16 cellular contexts compared by ENCODE assay signal in the genomic region with DNA sequence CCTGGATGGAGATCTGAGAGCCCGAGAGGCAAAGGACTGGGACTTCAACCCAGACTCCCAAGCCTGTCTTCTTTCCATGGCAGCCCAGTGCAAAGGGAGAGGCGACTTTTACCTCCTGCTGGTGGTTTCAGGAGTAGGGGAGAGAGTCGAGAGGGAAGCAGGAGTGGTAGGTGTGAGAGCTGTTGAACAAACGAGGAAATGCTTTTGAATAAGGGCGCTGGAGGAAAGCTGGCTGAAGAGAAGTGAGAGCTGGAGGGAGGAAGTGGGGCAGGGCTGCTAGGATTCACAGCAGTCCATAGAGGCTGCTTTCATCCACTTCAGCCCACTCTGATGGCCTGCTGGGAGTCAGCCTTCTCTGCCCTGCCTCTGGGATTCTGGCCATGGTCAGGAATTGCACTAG.
"Had no signal": no experiment of that assay in that cellular context is flagged by ENCODE, and none has a peak within 500 bp of the region (broad histone marks: within the 10 kb centered on the region; RNA-seq: fewer than 3 reads in every experiment).

No MANE protein-coding gene starts in this region.

- H3K36me3 ChIP-seq: gastrocnemius medialis, right lobe of liver had no signal

- H3K9me3 ChIP-seq: gastrocnemius medialis, right lobe of liver had no signal

- DNase-seq: activated CD4-positive, alpha-beta T cell treated with anti-CD3 and anti-CD28 coated beads, Interleukin-2, amount 10 ng/mL, durations not matched to agents 7 days and 5 days; activated gamma-delta T cell treated with Interleukin-2 at 50 U/mL for 16 hours; cerebellar nuclear complex; cortex of kidney; effector CD4-positive, alpha-beta T cell; gastrocnemius medialis; kidney glomerular epithelial cell; left ventricle myocardium superior; mesenchymal stem cell; naive thymus-derived CD8-positive, alpha-beta T cell; right lobe of liver; stimulated activated naive B cell treated with anti-CD40 and anti-IgM and Interleukin-4, amounts not matched to agents 10 μg/mL and 1 μg/mL and 100 μg/mL, for 72 hours; T1000 had no signal

- ATAC-seq: activated CD4-positive, CD25-positive, alpha-beta regulatory T cell treated with anti-CD3 and anti-CD28 coated beads, Interleukin-2, amount 50 U/mL, for 24 hours; esophagus mucosa; gastrocnemius medialis; left ventricle myocardium superior; naive thymus-derived CD8-positive, alpha-beta T cell; right lobe of liver; stimulated activated naive B cell treated with anti-CD40 and anti-IgM and Interleukin-4, amounts not matched to agents 10 μg/mL and 1 μg/mL and 100 μg/mL, for 72 hours had no signal

- H3K27ac ChIP-seq: right lobe of liver had no signal

- H3K4me1 ChIP-seq: gastrocnemius medialis, right lobe of liver had no signal

- H3K27me3 ChIP-seq: gastrocnemius medialis, right lobe of liver had no signal

- H3K4me3 ChIP-seq: gastrocnemius medialis, right lobe of liver, smooth muscle cell had no signal
